ENCODE assay signal across 1 cellular context in the genomic region with DNA sequence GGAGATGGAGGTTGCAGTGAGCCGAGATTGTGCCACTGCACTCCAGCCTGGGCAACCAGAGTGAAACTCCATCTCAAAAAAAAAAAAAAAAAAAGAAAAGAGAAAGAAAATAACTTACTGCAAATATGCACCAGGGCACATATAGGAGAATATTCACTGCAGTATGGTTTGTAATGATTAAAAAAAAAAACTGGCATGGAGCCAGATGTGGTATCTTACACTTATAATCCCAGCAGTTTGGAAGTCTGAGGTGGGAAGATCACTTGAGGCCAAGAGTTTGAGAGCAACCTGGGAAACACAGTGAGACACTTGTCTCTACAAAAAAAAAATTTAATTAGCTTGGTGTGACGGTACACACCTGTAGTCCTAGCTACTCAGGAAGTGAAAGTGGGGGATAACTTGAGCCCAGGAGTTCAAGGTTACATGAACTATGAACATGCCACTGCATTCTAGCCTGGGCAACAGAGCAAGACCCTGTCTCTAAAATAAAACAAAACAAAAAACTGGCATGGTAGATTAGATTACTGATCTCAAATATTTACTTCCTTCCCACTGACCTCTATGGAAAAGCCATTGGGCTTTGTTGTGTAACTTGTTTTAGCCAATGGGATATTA.
TF ChIP-seq lines count a peak whose summit lies in the region.

No MANE protein-coding gene starts in this region.

TF ChIP-seq in HepG2, 621 proteins besides CTCF, POLR2A, EP300 and RAD21 (continued from another document):
- no peak for TF ChIP-seq TCF7L2 (IDR thresholded peaks at IDR 0.05; ENCODE audit: low read depth, low read length)
- no peak for TF ChIP-seq FOXC1 (CRISPR knock-in tag; IDR thresholded peaks at IDR 0.05; ENCODE audit: borderline replicate concordance)
- TF ChIP-seq REPIN1 (CRISPR knock-in tag; IDR thresholded peaks at IDR 0.05; ENCODE audit: borderline replicate concordance, low read depth), result no peak
- TF ChIP-seq, protein P1, sequence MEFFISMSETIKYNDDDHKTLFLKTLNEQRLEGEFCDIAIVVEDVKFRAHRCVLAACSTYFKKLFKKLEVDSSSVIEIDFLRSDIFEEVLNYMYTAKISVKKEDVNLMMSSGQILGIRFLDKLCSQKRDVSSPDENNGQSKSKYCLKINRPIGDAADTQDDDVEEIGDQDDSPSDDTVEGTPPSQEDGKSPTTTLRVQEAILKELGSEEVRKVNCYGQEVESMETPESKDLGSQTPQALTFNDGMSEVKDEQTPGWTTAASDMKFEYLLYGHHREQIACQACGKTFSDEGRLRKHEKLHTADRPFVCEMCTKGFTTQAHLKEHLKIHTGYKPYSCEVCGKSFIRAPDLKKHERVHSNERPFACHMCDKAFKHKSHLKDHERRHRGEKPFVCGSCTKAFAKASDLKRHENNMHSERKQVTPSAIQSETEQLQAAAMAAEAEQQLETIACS (CRISPR knock-in tag; IDR thresholded peaks at IDR 0.05), result no peak
- no peak for TF ChIP-seq RFX1 (IDR thresholded peaks at IDR 0.05)
- TF ChIP-seq ISL2 (CRISPR knock-in tag; IDR thresholded peaks at IDR 0.05), result no peak
- no peak for TF ChIP-seq ZNF572 (CRISPR knock-in tag; IDR thresholded peaks at IDR 0.05)
- TF ChIP-seq ZNF879 (CRISPR knock-in tag; IDR thresholded peaks at IDR 0.05), result no peak
- TF ChIP-seq ZNF563 (CRISPR knock-in tag; IDR thresholded peaks at IDR 0.05), result no peak
- TF ChIP-seq, protein P2, sequence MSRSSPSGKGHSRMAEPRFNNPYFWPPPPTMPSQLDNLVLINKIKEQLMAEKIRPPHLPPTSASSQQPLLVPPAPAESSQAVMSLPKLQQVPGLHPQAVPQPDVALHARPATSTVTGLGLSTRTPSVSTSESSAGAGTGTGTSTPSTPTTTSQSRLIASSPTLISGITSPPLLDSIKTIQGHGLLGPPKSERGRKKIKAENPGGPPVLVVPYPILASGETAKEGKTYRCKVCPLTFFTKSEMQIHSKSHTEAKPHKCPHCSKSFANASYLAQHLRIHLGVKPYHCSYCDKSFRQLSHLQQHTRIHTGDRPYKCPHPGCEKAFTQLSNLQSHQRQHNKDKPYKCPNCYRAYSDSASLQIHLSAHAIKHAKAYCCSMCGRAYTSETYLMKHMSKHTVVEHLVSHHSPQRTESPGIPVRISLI (CRISPR knock-in tag; IDR thresholded peaks at IDR 0.05; ENCODE audit: borderline replicate concordance), result peak; percentile 25; the same call in 1 of the 2 replicates
- TF ChIP-seq RFXAP (CRISPR knock-in tag; IDR thresholded peaks at IDR 0.05; ENCODE audit: borderline replicate concordance), result no peak
- no peak for TF ChIP-seq NR2F6 (IDR thresholded peaks at IDR 0.05)
- TF ChIP-seq NR2F6 (CRISPR knock-in tag; IDR thresholded peaks at IDR 0.05), result 0 out of 2 replicates have a peak, but pooled peaks have one; percentile 17
- no peak for TF ChIP-seq ZNF230 (CRISPR knock-in tag; IDR thresholded peaks at IDR 0.05)
- no peak for TF ChIP-seq MLLT10 (CRISPR knock-in tag; IDR thresholded peaks at IDR 0.05)
- no peak for TF ChIP-seq ZNF431 (CRISPR knock-in tag; IDR thresholded peaks at IDR 0.05; ENCODE audit: borderline replicate concordance, low read depth)
- TF ChIP-seq MIER3 (CRISPR knock-in tag; IDR thresholded peaks at IDR 0.05; ENCODE audit: borderline replicate concordance), result no peak
- TF ChIP-seq, protein P3, sequence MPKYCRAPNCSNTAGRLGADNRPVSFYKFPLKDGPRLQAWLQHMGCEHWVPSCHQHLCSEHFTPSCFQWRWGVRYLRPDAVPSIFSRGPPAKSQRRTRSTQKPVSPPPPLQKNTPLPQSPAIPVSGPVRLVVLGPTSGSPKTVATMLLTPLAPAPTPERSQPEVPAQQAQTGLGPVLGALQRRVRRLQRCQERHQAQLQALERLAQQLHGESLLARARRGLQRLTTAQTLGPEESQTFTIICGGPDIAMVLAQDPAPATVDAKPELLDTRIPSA (CRISPR knock-in tag; IDR thresholded peaks at IDR 0.05; ENCODE audit: borderline replicate concordance), result no peak
- TF ChIP-seq RCOR2 (CRISPR knock-in tag; IDR thresholded peaks at IDR 0.05), result peak; percentile 49; the same call in 1 of the 2 replicates
- TF ChIP-seq EZH2 (conservative IDR thresholded peaks at IDR 0.05; ENCODE audit: low read depth, low read length), result no peak
- TF ChIP-seq, protein P4, sequence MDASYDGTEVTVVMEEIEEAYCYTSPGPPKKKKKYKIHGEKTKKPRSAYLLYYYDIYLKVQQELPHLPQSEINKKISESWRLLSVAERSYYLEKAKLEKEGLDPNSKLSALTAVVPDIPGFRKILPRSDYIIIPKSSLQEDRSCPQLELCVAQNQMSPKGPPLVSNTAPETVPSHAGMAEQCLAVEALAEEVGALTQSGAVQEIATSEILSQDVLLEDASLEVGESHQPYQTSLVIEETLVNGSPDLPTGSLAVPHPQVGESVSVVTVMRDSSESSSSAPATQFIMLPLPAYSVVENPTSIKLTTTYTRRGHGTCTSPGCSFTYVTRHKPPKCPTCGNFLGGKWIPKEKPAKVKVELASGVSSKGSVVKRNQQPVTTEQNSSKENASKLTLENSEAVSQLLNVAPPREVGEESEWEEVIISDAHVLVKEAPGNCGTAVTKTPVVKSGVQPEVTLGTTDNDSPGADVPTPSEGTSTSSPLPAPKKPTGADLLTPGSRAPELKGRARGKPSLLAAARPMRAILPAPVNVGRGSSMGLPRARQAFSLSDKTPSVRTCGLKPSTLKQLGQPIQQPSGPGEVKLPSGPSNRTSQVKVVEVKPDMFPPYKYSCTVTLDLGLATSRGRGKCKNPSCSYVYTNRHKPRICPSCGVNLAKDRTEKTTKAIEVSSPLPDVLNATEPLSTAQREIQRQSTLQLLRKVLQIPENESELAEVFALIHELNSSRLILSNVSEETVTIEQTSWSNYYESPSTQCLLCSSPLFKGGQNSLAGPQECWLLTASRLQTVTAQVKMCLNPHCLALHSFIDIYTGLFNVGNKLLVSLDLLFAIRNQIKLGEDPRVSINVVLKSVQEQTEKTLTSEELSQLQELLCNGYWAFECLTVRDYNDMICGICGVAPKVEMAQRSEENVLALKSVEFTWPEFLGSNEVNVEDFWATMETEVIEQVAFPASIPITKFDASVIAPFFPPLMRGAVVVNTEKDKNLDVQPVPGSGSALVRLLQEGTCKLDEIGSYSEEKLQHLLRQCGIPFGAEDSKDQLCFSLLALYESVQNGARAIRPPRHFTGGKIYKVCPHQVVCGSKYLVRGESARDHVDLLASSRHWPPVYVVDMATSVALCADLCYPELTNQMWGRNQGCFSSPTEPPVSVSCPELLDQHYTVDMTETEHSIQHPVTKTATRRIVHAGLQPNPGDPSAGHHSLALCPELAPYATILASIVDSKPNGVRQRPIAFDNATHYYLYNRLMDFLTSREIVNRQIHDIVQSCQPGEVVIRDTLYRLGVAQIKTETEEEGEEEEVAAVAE (CRISPR knock-in tag; IDR thresholded peaks at IDR 0.05; ENCODE audit: borderline replicate concordance), result no peak
- no peak for TF ChIP-seq SMARCC2 (IDR thresholded peaks at IDR 0.05)
- TF ChIP-seq KDM1A (CRISPR knock-in tag; IDR thresholded peaks at IDR 0.05), result 0 out of 2 replicates have a peak, but pooled peaks have one; percentile 28
- no peak for TF ChIP-seq EHMT2 (IDR thresholded peaks at IDR 0.05; ENCODE audit: borderline replicate concordance, low read depth, low read length)
- TF ChIP-seq ZNF160 (CRISPR knock-in tag; IDR thresholded peaks at IDR 0.05), result no peak
- no peak for TF ChIP-seq POLR2AphosphoS2 (IDR thresholded peaks at IDR 0.05; ENCODE audit: low read depth, low read length)
- TF ChIP-seq HOXA9 (CRISPR knock-in tag; IDR thresholded peaks at IDR 0.05; ENCODE audit: borderline replicate concordance), result no peak
- TF ChIP-seq, protein P5, sequence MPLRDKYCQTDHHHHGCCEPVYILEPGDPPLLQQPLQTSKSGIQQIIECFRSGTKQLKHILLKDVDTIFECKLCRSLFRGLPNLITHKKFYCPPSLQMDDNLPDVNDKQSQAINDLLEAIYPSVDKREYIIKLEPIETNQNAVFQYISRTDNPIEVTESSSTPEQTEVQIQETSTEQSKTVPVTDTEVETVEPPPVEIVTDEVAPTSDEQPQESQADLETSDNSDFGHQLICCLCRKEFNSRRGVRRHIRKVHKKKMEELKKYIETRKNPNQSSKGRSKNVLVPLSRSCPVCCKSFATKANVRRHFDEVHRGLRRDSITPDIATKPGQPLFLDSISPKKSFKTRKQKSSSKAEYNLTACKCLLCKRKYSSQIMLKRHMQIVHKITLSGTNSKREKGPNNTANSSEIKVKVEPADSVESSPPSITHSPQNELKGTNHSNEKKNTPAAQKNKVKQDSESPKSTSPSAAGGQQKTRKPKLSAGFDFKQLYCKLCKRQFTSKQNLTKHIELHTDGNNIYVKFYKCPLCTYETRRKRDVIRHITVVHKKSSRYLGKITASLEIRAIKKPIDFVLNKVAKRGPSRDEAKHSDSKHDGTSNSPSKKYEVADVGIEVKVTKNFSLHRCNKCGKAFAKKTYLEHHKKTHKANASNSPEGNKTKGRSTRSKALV (CRISPR knock-in tag; IDR thresholded peaks at IDR 0.05), result no peak
- 0 out of 2 replicates have a peak, but pooled peaks have one; percentile 30 for TF ChIP-seq POGZ (CRISPR knock-in tag; IDR thresholded peaks at IDR 0.05)
- TF ChIP-seq JARID2 (CRISPR knock-in tag; IDR thresholded peaks at IDR 0.05; ENCODE audit: insufficient replicate concordance), result no peak
- no peak for TF ChIP-seq HMG20A (CRISPR knock-in tag; IDR thresholded peaks at IDR 0.05; ENCODE audit: borderline replicate concordance)
- TF ChIP-seq, protein P6, sequence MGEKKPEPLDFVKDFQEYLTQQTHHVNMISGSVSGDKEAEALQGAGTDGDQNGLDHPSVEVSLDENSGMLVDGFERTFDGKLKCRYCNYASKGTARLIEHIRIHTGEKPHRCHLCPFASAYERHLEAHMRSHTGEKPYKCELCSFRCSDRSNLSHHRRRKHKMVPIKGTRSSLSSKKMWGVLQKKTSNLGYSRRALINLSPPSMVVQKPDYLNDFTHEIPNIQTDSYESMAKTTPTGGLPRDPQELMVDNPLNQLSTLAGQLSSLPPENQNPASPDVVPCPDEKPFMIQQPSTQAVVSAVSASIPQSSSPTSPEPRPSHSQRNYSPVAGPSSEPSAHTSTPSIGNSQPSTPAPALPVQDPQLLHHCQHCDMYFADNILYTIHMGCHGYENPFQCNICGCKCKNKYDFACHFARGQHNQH (CRISPR knock-in tag; IDR thresholded peaks at IDR 0.05), result no peak
- no peak for TF ChIP-seq KDM5B (CRISPR knock-in tag; IDR thresholded peaks at IDR 0.05; ENCODE audit: borderline replicate concordance)
- no peak for TF ChIP-seq ETV6 (CRISPR knock-in tag; conservative IDR thresholded peaks at IDR 0.05)
- no peak for TF ChIP-seq ZNF350 (CRISPR knock-in tag; IDR thresholded peaks at IDR 0.05; ENCODE audit: borderline replicate concordance, low read depth)
- TF ChIP-seq MXD4 (CRISPR knock-in tag; IDR thresholded peaks at IDR 0.05), result no peak
- no peak for TF ChIP-seq ZNF607 (CRISPR knock-in tag; IDR thresholded peaks at IDR 0.05; ENCODE audit: borderline replicate concordance)
- no peak for TF ChIP-seq AGO1 (IDR thresholded peaks at IDR 0.05; ENCODE audit: low read depth, low read length, poor library complexity, severe bottlenecking)
- no peak for TF ChIP-seq SYNCRIP (IDR thresholded peaks at IDR 0.05; ENCODE audit: insufficient read depth, low read depth, low read length)
- peak; percentile 96 for TF ChIP-seq ZNF121 (CRISPR knock-in tag; IDR thresholded peaks at IDR 0.05)
- no peak for TF ChIP-seq ZNF724P (CRISPR knock-in tag; IDR thresholded peaks at IDR 0.05; ENCODE audit: borderline replicate concordance)
- TF ChIP-seq, protein P7, sequence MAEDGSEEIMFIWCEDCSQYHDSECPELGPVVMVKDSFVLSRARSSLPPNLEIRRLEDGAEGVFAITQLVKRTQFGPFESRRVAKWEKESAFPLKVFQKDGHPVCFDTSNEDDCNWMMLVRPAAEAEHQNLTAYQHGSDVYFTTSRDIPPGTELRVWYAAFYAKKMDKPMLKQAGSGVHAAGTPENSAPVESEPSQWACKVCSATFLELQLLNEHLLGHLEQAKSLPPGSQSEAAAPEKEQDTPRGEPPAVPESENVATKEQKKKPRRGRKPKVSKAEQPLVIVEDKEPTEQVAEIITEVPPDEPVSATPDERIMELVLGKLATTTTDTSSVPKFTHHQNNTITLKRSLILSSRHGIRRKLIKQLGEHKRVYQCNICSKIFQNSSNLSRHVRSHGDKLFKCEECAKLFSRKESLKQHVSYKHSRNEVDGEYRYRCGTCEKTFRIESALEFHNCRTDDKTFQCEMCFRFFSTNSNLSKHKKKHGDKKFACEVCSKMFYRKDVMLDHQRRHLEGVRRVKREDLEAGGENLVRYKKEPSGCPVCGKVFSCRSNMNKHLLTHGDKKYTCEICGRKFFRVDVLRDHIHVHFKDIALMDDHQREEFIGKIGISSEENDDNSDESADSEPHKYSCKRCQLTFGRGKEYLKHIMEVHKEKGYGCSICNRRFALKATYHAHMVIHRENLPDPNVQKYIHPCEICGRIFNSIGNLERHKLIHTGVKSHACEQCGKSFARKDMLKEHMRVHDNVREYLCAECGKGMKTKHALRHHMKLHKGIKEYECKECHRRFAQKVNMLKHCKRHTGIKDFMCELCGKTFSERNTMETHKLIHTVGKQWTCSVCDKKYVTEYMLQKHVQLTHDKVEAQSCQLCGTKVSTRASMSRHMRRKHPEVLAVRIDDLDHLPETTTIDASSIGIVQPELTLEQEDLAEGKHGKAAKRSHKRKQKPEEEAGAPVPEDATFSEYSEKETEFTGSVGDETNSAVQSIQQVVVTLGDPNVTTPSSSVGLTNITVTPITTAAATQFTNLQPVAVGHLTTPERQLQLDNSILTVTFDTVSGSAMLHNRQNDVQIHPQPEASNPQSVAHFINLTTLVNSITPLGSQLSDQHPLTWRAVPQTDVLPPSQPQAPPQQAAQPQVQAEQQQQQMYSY (CRISPR knock-in tag; IDR thresholded peaks at IDR 0.05), result no peak
- TF ChIP-seq RBM39 (IDR thresholded peaks at IDR 0.05; ENCODE audit: low read depth, low read length, poor library complexity, severe bottlenecking), result no peak
- no peak for TF ChIP-seq ZNF441 (CRISPR knock-in tag; IDR thresholded peaks at IDR 0.05; ENCODE audit: borderline replicate concordance)
- TF ChIP-seq ZBTB7B (CRISPR knock-in tag; IDR thresholded peaks at IDR 0.05), result no peak
